ENCODE assay signal across 9 cellular contexts in genomic region chr5:9197881-9198260, GRCh38.
DNase-seq lines count a peak whose midpoint lies in the region; ATAC-seq, FAIRE-seq and TF ChIP-seq lines count a peak whose summit lies in the region.
"Had no signal": no experiment of that assay in that cellular context is flagged by ENCODE, and none has a peak within 500 bp of the region (broad histone marks: within the 10 kb centered on the region; RNA-seq: fewer than 3 reads in every experiment).

No MANE protein-coding gene starts in this region.

- no peaks in the 10 kb centered on the region for H4K20me1 ChIP-seq in PC-9 (ENCODE audit: insufficient read depth)

- TF ChIP-seq POLR2A in GM12892 (IDR thresholded peaks at IDR 0.05; ENCODE audit: low read depth, low read length), result no peak
- TF ChIP-seq POLR2A in vagina (IDR thresholded peaks at IDR 0.05), result no peak

- H3K36me3 ChIP-seq in PC-9 (ENCODE audit: low read depth) (no peaks in the 10 kb centered on the region), vagina (no peaks in the 10 kb centered on the region)

- ATAC-seq in GM21367 (IDR thresholded peaks at IDR 0.05; ENCODE audit: unreplicated experiment) (peak; percentile 92), HG03103 (IDR thresholded peaks at IDR 0.05; ENCODE audit: low read depth, unreplicated experiment) (peak; percentile 87)

- TF ChIP-seq CTCF in astrocyte of the spinal cord (IDR thresholded peaks at IDR 0.05; ENCODE audit: low read depth, low read length) (no peak), PC-9 (conservative IDR thresholded peaks at IDR 0.05) (no peak), vagina (IDR thresholded peaks at IDR 0.05) (no peak)

- H3K4me3 ChIP-seq in astrocyte of the spinal cord (ENCODE audit: low read depth, low read length) (no peak overlapping the region), PC-9 (no peak overlapping the region), vagina (no peak overlapping the region)

- H3K27me3 ChIP-seq in PC-9 (ENCODE audit: insufficient read depth, low read depth) (no peaks in the 10 kb centered on the region), vagina (no peaks in the 10 kb centered on the region)

- H3K9me3 ChIP-seq in PC-9 (ENCODE audit: insufficient read depth, low read depth) (no peaks in the 10 kb centered on the region), vagina (no peaks in the 10 kb centered on the region)

- H3K4me2 ChIP-seq in PC-9, result no peak overlapping the region

- peak; percentile 17 for DNase-seq in GM12892 (ENCODE audit: insufficient read length)
- peak; percentile 64 for DNase-seq in astrocyte of the spinal cord (ENCODE audit: low read depth, low spot score)
- DNase-seq in PC-9, result no peak
- DNase-seq in NCI-H510A treated with DMSO at 0.1 percent for 48 hours (lab: John Stamatoyannopoulos, UW), result no peak
- DNase-seq in vagina (ENCODE audit: extremely low spot score in 2 of 2), result no peak
- no peak for DNase-seq in NOMO-1 treated with DMSO at 0.1 percent for 48 hours (lab: John Stamatoyannopoulos, UW; ENCODE audit: unreplicated experiment)
- DNase-seq: NCI-H1417 treated with DMSO at 0.1 percent for 48 hours had no signal

- POLR2A ChIA-PET in PC-9 (lab: Charles Lee; ENCODE audit: unreplicated experiment), result no interaction called here

- no peaks in the 10 kb centered on the region for H3K9me2 ChIP-seq in PC-9 (ENCODE audit: insufficient read depth)

- H3K27ac ChIP-seq in PC-9 (no peak overlapping the region), vagina (no peak overlapping the region)

- FAIRE-seq in GM12892 (lab: Jason Lieb, UNC), result peak; percentile 58

- CTCF ChIA-PET in PC-9 (lab: Charles Lee), result no interaction called here

- BruUV-seq in PC-9 (replicated peaks; lab: Mats Ljungman, UMichigan), result no TSS peak

- H3F3A ChIP-seq in PC-9 (ENCODE audit: insufficient read depth, low read depth), result no peaks in the 10 kb centered on the region; the same call in 1 of the 2 replicates

- no peaks in the 10 kb centered on the region for H3K79me2 ChIP-seq in PC-9 (ENCODE audit: low read depth)

- H3K4me1 ChIP-seq in PC-9 (replicated peaks; ENCODE audit: insufficient read depth) (no peaks in the 10 kb centered on the region), vagina (no peaks in the 10 kb centered on the region)

- in situ Hi-C loops in astrocyte of the spinal cord (cut with HindIII; ENCODE audit: low sequenced_read_pairs), result no loop called here

- H2AFZ ChIP-seq in PC-9, result no peak overlapping the region

- intact Hi-C loops in PC-9 (cut with micrococcal nuclease; ENCODE audit: unreplicated experiment) (no loop called here), vagina (cut with DNase I) (no loop called here)

Comparison
In these comparisons a context has a peak if more than half of its experiments do, and no peak if none do; other contexts are left out.
1. DNase-seq: peak in GM12892 (single experiment) and astrocyte of the spinal cord (single experiment); none in PC-9 (0 of 2), NCI-H510A treated with DMSO at 0.1 percent for 48 hours (single experiment), vagina (0 of 2) and NOMO-1 treated with DMSO at 0.1 percent for 48 hours (single experiment).